Comparison of ENCODE assay signal across 27 cellular contexts in genomic region chr7:71186535-71186934, GRCh38. TPM values are rescaled to one million over a fixed set of nuclear protein-coding genes. Genes with fewer than 3 reads are reported as not detected.
"Had no signal": no experiment of that assay in that cellular context is flagged by ENCODE, and none has a peak within 500 bp of the region (broad histone marks: within the 10 kb centered on the region; RNA-seq: fewer than 3 reads in every experiment).

No MANE protein-coding gene starts in this region.

- DNase-seq: activated CD4-positive, alpha-beta T cell treated with anti-CD3 and anti-CD28 coated beads for 4 hours; activated CD4-positive, alpha-beta T cell treated with anti-CD3 and anti-CD28 coated beads, Interleukin-2, amount 50 U/mL, for 4 hours; activated naive CD4-positive, alpha-beta T cell; activated T-cell treated with anti-CD3 and anti-CD28 coated beads for 4 hours; activated T-cell treated with anti-CD3 and anti-CD28 coated beads, Interleukin-2, amount 50 U/mL, for 72 hours; aorta; body of pancreas; cerebellar nuclear complex; colonic mucosa; dorsolateral prefrontal cortex; effector memory CD8-positive, alpha-beta T cell; heart left ventricle; midbrain; naive thymus-derived CD4-positive, alpha-beta T cell; retina; sigmoid colon; small intestine; stimulated activated CD4-positive, alpha-beta T cell treated with anti-CD3 and anti-CD28 coated beads, Interleukin-2, amount 100 ng/mL, for 24 hours; stimulated activated naive B cell treated with anti-CD40 and anti-IgM and Interleukin-4, amounts not matched to agents 10 μg/mL and 1 μg/mL and 100 μg/mL, for 72 hours; T-helper 1 cell; tibial artery had no signal

- H3K27ac Mint-ChIP-seq: activated naive CD8-positive, alpha-beta T cell; activated T-cell treated with anti-CD3 and anti-CD28 coated beads, Interleukin-2, amount 50 U/mL, for 72 hours; effector memory CD8-positive, alpha-beta T cell; naive thymus-derived CD4-positive, alpha-beta T cell; stimulated activated naive B cell treated with anti-CD40 and anti-IgM and Interleukin-4, amounts not matched to agents 10 μg/mL and 1 μg/mL and 100 μg/mL, for 72 hours; T-helper 2 cell treated with Interferon-gamma antibody and Interleukin-4, amounts not matched to agents 5 μg/mL and 100 μg/mL, for 36 hours had no signal

- H3K36me3 ChIP-seq: colonic mucosa, heart left ventricle, sigmoid colon, suprapubic skin, tibial artery had no signal

- H3K9me3 ChIP-seq: body of pancreas, colonic mucosa, suprapubic skin had no signal

- H3K4me1 Mint-ChIP-seq: naive thymus-derived CD4-positive, alpha-beta T cell; stimulated activated naive B cell treated with anti-CD40 and anti-IgM and Interleukin-4, amounts not matched to agents 10 μg/mL and 1 μg/mL and 100 μg/mL, for 72 hours had no signal

- H3K4me1 ChIP-seq: body of pancreas, colonic mucosa, suprapubic skin had no signal

- H3K27ac ChIP-seq: body of pancreas, colonic mucosa, heart left ventricle, suprapubic skin, tibial artery had no signal

- H3K4me3 Mint-ChIP-seq: activated naive CD8-positive, alpha-beta T cell; activated T-cell treated with anti-CD3 and anti-CD28 coated beads, Interleukin-2, amount 50 U/mL, for 72 hours; effector memory CD8-positive, alpha-beta T cell; naive thymus-derived CD4-positive, alpha-beta T cell; stimulated activated naive B cell treated with anti-CD40 and anti-IgM and Interleukin-4, amounts not matched to agents 10 μg/mL and 1 μg/mL and 100 μg/mL, for 72 hours; T-helper 2 cell treated with Interferon-gamma antibody and Interleukin-4, amounts not matched to agents 5 μg/mL and 100 μg/mL, for 36 hours had no signal

- H3K27me3 ChIP-seq: body of pancreas, colonic mucosa, dorsolateral prefrontal cortex, heart left ventricle, sigmoid colon, suprapubic skin, tibial artery had no signal

- H3K36me3 Mint-ChIP-seq: activated naive CD8-positive, alpha-beta T cell had no signal

- H3K27me3 Mint-ChIP-seq: activated naive CD8-positive, alpha-beta T cell; effector memory CD8-positive, alpha-beta T cell; naive thymus-derived CD4-positive, alpha-beta T cell; stimulated activated naive B cell treated with anti-CD40 and anti-IgM and Interleukin-4, amounts not matched to agents 10 μg/mL and 1 μg/mL and 100 μg/mL, for 72 hours had no signal

- H3K4me3 ChIP-seq: body of pancreas, colonic mucosa, dorsolateral prefrontal cortex, heart left ventricle, sigmoid colon, suprapubic skin, tibial artery had no signal

RNA-seq across cellular contexts. Expression of gene GALNT17, which starts 54.6 kb away (rescaled TPM):
- total RNA-seq: activated T-cell treated with anti-CD3 and anti-CD28 coated beads, Interleukin-2, amount 50 U/mL, for 72 hours; endothelial cell of umbilical vein; fibroblast of villous mesenchyme; naive thymus-derived CD4-positive, alpha-beta T cell had no signal
- polyA plus RNA-seq: endothelial cell of umbilical vein; fibroblast of lung; naive thymus-derived CD4-positive, alpha-beta T cell had no signal
